1 cellular context compared by ENCODE assay signal in genomic region chr6:33812669-33813068, GRCh38.
A peak's percentile ranks its signal among the peaks of the same experiment; 100 is the strongest.
TF ChIP-seq lines count a peak whose summit lies in the region.

No MANE protein-coding gene starts in this region.

TF ChIP-seq in WTC11, 78 proteins besides CTCF, POLR2A, EP300 and RAD21 (continued from another document):
- TF ChIP-seq NFYB (CRISPR knock-in tag; conservative IDR thresholded peaks at IDR 0.05; ENCODE audit: low read depth) (0 out of 2 replicates have a peak, but pooled peaks have one; percentile 14), FOXK1 (CRISPR knock-in tag; IDR thresholded peaks at IDR 0.05) (peak; percentile 83; the same call in 1 of the 2 replicates), SP1 (CRISPR knock-in tag; conservative IDR thresholded peaks at IDR 0.05) (peak; percentile 58), STAT6 (CRISPR knock-in tag; conservative IDR thresholded peaks at IDR 0.05; ENCODE audit: low read depth) (no peak), ZNF121 (CRISPR knock-in tag; IDR thresholded peaks at IDR 0.05) (0 out of 2 replicates have a peak, but pooled peaks have one; percentile 34), ATF3 (CRISPR knock-in tag; conservative IDR thresholded peaks at IDR 0.05) (no peak), ZNF423 (CRISPR knock-in tag; IDR thresholded peaks at IDR 0.05) (0 out of 2 replicates have a peak, but pooled peaks have one; percentile 26), SMAD4 (CRISPR knock-in tag; IDR thresholded peaks at IDR 0.05) (peak; percentile 63; the same call in 1 of the 2 replicates), TEAD4 (CRISPR knock-in tag; IDR thresholded peaks at IDR 0.05) (0 out of 2 replicates have a peak, but pooled peaks have one; percentile 39), TP53 (CRISPR knock-in tag; IDR thresholded peaks at IDR 0.05) (peak; percentile 85), IRF1 (CRISPR knock-in tag; IDR thresholded peaks at IDR 0.05) (0 out of 2 replicates have a peak, but pooled peaks have one; percentile 30), ELF4 (CRISPR knock-in tag; IDR thresholded peaks at IDR 0.05; ENCODE audit: low read depth) (no peak), NFATC4 (CRISPR knock-in tag; IDR thresholded peaks at IDR 0.05) (no peak), TEAD1 (CRISPR knock-in tag; IDR thresholded peaks at IDR 0.05) (peak; percentile 95), NFE2L1 (CRISPR knock-in tag; IDR thresholded peaks at IDR 0.05) (peak; percentile 89), NR1H2 (CRISPR knock-in tag; IDR thresholded peaks at IDR 0.05) (peak; percentile 83), MYBL2 (CRISPR knock-in tag; IDR thresholded peaks at IDR 0.05) (peak; percentile 83; the same call in 1 of the 2 replicates), PREB (CRISPR knock-in tag; IDR thresholded peaks at IDR 0.05; ENCODE audit: borderline replicate concordance) (peak; percentile 78; the same call in 1 of the 2 replicates), GRHL2 (CRISPR knock-in tag; IDR thresholded peaks at IDR 0.05; ENCODE audit: insufficient replicate concordance, severe bottlenecking) (no peak), ZNF219 (CRISPR knock-in tag; IDR thresholded peaks at IDR 0.05; ENCODE audit: borderline replicate concordance) (peak; percentile 81; the same call in 1 of the 2 replicates), GABPB1 (CRISPR knock-in tag; IDR thresholded peaks at IDR 0.05) (0 out of 2 replicates have a peak, but pooled peaks have one; percentile 49), ZNF317 (CRISPR knock-in tag; IDR thresholded peaks at IDR 0.05; ENCODE audit: borderline replicate concordance, low read depth) (0 out of 2 replicates have a peak, but pooled peaks have one; percentile 44), ZNF232 (CRISPR knock-in tag; IDR thresholded peaks at IDR 0.05) (peak; percentile 90), ESRRA (CRISPR knock-in tag; IDR thresholded peaks at IDR 0.05; ENCODE audit: borderline replicate concordance) (no peak; the same call in 1 of the 2 replicates), JUN (CRISPR knock-in tag; IDR thresholded peaks at IDR 0.05) (peak; percentile 79; the same call in 1 of the 2 replicates), NR3C1 (CRISPR knock-in tag; conservative IDR thresholded peaks at IDR 0.05; ENCODE audit: low read depth) (0 out of 2 replicates have a peak, but pooled peaks have one; percentile 47), KAT7 (CRISPR knock-in tag; IDR thresholded peaks at IDR 0.05; ENCODE audit: borderline replicate concordance) (0 out of 2 replicates have a peak, but pooled peaks have one; percentile 44), HMGXB4 (CRISPR knock-in tag; IDR thresholded peaks at IDR 0.05) (peak; percentile 29; the same call in 1 of the 2 replicates)
- TF ChIP-seq, protein P1, sequence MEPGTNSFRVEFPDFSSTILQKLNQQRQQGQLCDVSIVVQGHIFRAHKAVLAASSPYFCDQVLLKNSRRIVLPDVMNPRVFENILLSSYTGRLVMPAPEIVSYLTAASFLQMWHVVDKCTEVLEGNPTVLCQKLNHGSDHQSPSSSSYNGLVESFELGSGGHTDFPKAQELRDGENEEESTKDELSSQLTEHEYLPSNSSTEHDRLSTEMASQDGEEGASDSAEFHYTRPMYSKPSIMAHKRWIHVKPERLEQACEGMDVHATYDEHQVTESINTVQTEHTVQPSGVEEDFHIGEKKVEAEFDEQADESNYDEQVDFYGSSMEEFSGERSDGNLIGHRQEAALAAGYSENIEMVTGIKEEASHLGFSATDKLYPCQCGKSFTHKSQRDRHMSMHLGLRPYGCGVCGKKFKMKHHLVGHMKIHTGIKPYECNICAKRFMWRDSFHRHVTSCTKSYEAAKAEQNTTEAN (CRISPR knock-in tag; IDR thresholded peaks at IDR 0.05) = peak; percentile 88; the same call in 1 of the 2 replicates
- TF ChIP-seq, protein P2, sequence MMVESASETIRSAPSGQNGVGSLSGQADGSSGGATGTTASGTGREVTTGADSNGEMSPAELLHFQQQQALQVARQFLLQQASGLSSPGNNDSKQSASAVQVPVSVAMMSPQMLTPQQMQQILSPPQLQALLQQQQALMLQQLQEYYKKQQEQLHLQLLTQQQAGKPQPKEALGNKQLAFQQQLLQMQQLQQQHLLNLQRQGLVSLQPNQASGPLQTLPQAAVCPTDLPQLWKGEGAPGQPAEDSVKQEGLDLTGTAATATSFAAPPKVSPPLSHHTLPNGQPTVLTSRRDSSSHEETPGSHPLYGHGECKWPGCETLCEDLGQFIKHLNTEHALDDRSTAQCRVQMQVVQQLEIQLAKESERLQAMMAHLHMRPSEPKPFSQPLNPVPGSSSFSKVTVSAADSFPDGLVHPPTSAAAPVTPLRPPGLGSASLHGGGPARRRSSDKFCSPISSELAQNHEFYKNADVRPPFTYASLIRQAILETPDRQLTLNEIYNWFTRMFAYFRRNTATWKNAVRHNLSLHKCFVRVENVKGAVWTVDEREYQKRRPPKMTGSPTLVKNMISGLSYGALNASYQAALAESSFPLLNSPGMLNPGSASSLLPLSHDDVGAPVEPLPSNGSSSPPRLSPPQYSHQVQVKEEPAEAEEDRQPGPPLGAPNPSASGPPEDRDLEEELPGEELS (CRISPR knock-in tag; IDR thresholded peaks at IDR 0.05) = peak; percentile 96
- TF ChIP-seq, protein P3, sequence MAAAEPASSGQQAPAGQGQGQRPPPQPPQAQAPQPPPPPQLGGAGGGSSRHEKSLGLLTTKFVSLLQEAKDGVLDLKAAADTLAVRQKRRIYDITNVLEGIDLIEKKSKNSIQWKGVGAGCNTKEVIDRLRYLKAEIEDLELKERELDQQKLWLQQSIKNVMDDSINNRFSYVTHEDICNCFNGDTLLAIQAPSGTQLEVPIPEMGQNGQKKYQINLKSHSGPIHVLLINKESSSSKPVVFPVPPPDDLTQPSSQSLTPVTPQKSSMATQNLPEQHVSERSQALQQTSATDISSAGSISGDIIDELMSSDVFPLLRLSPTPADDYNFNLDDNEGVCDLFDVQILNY (CRISPR knock-in tag; IDR thresholded peaks at IDR 0.05) = no peak
- TF ChIP-seq, protein P4, sequence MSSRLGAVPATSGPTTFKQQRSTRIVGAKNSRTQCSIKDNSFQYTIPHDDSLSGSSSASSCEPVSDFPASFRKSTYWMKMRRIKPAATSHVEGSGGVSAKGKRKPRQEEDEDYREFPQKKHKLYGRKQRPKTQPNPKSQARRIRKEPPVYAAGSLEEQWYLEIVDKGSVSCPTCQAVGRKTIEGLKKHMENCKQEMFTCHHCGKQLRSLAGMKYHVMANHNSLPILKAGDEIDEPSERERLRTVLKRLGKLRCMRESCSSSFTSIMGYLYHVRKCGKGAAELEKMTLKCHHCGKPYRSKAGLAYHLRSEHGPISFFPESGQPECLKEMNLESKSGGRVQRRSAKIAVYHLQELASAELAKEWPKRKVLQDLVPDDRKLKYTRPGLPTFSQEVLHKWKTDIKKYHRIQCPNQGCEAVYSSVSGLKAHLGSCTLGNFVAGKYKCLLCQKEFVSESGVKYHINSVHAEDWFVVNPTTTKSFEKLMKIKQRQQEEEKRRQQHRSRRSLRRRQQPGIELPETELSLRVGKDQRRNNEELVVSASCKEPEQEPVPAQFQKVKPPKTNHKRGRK (CRISPR knock-in tag; IDR thresholded peaks at IDR 0.05; ENCODE audit: borderline replicate concordance) = no peak
